Comparison of ENCODE assay signal across 11 cellular contexts in the genomic region with DNA sequence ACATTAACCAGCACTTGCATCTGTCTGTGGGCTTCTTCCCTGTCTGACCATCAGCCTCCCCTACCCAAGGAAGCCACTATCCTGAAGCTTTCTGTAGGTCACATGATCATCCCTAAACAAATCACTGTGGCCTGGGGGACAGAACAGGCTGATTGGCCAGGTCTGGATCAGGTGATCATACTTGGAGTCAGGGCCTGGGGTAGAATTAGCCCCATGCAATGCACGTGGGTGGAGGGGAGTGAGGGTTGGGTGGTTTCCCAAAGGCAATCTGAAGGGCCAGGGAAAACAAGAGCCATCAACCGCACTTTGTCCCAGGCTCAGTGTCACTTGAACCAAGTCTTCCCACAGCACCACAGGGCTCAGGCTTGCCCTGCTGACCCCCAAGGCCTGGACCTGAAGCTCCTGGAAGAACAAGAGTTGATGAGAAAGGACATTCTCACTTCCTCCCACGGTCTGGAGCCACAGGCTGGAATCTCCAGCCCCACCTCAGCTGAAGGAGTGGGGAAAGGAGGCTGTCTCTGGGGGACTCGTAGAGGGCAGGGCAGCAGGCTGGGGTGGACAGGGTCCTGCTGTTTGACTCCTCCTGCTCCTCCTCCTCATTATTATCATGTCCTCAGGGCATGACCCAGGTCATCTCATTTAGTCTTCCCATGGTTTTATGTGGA.
"Had no signal": no experiment of that assay in that cellular context is flagged by ENCODE, and none has a peak within 500 bp of the region (broad histone marks: within the 10 kb centered on the region; RNA-seq: fewer than 3 reads in every experiment).

No MANE protein-coding gene starts in this region.

- H3K4me3 Mint-ChIP-seq: activated CD4-positive, alpha-beta memory T cell treated with anti-CD3 and anti-CD28 coated beads for 36 hours; activated T-cell treated with anti-CD3 and anti-CD28 coated beads, Interleukin-2, amount 50 U/mL, for 4 hours; stimulated activated memory B cell treated with anti-CD40 and anti-IgM and Interleukin-4, amounts not matched to agents 10 μg/mL and 1 μg/mL and 100 μg/mL, for 72 hours had no signal

- H3K27me3 Mint-ChIP-seq: activated CD4-positive, alpha-beta memory T cell treated with anti-CD3 and anti-CD28 coated beads for 36 hours had no signal

- ATAC-seq: activated naive CD4-positive, alpha-beta T cell treated with anti-CD3 and anti-CD28 coated beads, Interleukin-2, amount 50 U/mL, for 72 hours; activated T-cell treated with anti-CD3 and anti-CD28 coated beads, Interleukin-2, amount 50 U/mL, for 4 hours had no signal

- H3K9me3 Mint-ChIP-seq: activated CD4-positive, alpha-beta memory T cell treated with anti-CD3 and anti-CD28 coated beads for 36 hours; activated naive CD4-positive, alpha-beta T cell treated with anti-CD3 and anti-CD28 coated beads, Interleukin-2, amount 50 U/mL, for 72 hours; activated T-cell treated with anti-CD3 and anti-CD28 coated beads, Interleukin-2, amount 50 U/mL, for 4 hours; stimulated activated memory B cell treated with anti-CD40 and anti-IgM and Interleukin-4, amounts not matched to agents 10 μg/mL and 1 μg/mL and 100 μg/mL, for 72 hours had no signal

- DNase-seq: activated CD4-positive, alpha-beta T cell treated with anti-CD3 and anti-CD28 coated beads for 1 hour; activated gamma-delta T cell; activated T-cell treated with anti-CD3 and anti-CD28 coated beads, Interleukin-2, amount 50 U/mL, for 4 hours; islet precursor cell; midbrain; retina; T-helper 9 cell had no signal

- H3K4me3 ChIP-seq: lung had no signal

- H3K27ac Mint-ChIP-seq: activated CD4-positive, alpha-beta memory T cell treated with anti-CD3 and anti-CD28 coated beads for 36 hours; stimulated activated memory B cell treated with anti-CD40 and anti-IgM and Interleukin-4, amounts not matched to agents 10 μg/mL and 1 μg/mL and 100 μg/mL, for 72 hours had no signal

- H3K36me3 Mint-ChIP-seq: activated CD4-positive, alpha-beta memory T cell treated with anti-CD3 and anti-CD28 coated beads for 36 hours; activated naive CD4-positive, alpha-beta T cell treated with anti-CD3 and anti-CD28 coated beads, Interleukin-2, amount 50 U/mL, for 72 hours; stimulated activated memory B cell treated with anti-CD40 and anti-IgM and Interleukin-4, amounts not matched to agents 10 μg/mL and 1 μg/mL and 100 μg/mL, for 72 hours had no signal
